Comparison of ENCODE assay signal across 12 cellular contexts in genomic region chr20:10863337-10864060, GRCh38.
DNase-seq lines count a peak whose midpoint lies in the region; ATAC-seq and TF ChIP-seq lines count a peak whose summit lies in the region.
"Had no signal": no experiment of that assay in that cellular context is flagged by ENCODE, and none has a peak within 500 bp of the region (broad histone marks: within the 10 kb centered on the region; RNA-seq: fewer than 3 reads in every experiment).

No MANE protein-coding gene starts in this region.

- H3K27ac ChIP-seq in iPS DF 6.9 (ENCODE audit: low read length) (no peak overlapping the region), thyroid gland (peak overlapping the region in 2 of 3 donors; percentile 75 to 82), endodermal cell (ENCODE audit: low read depth, low read length) (no peak overlapping the region)

- DNase-seq in HK-2 (ENCODE audit: unreplicated experiment) (peak; percentile 40), cardiac fibroblast (ENCODE audit: low read depth in 2 of 2) (peak; percentile 90 to 93), iPS DF 6.9 (ENCODE audit: low read depth, low spot score) (peak; percentile 7), thyroid gland (peak in 1 of 2 donors; percentile 27), GM13976 (ENCODE audit: low spot score) (no peak), endodermal cell (no peak)
- DNase-seq in activated CD4-positive, alpha-beta T cell treated with anti-CD3 and anti-CD28 coated beads for 4 hours = no peak
- no peak for DNase-seq in effector memory CD8-positive, alpha-beta T cell
- DNase-seq: activated CD4-positive, alpha-beta T cell treated with anti-CD3 and anti-CD28 coated beads, Interleukin-2, amount 50 U/mL, for 48 hours; dorsolateral prefrontal cortex; NCI-H774 had no signal

- TF ChIP-seq CTCF in cardiac fibroblast (IDR thresholded peaks at IDR 0.05; ENCODE audit: low read depth, low read length) = no peak
- no peak for TF ChIP-seq CTCF in thyroid gland (IDR thresholded peaks at IDR 0.05)
- TF ChIP-seq CTCF in GM13976 (IDR thresholded peaks at IDR 0.05; ENCODE audit: borderline replicate concordance, control extremely low read depth, extremely low read depth, insufficient read depth, missing control alignments) = no peak
- no peak for TF ChIP-seq CTCF in endodermal cell (conservative IDR thresholded peaks at IDR 0.05)

- H3K9me3 Mint-ChIP-seq in effector memory CD8-positive, alpha-beta T cell = peaks cover 0 to 19% of the 10 kb centered on the region in 2 donors
- no peaks in the 10 kb centered on the region for H3K9me3 Mint-ChIP-seq in endodermal cell

- no peak for TF ChIP-seq POLR2A in thyroid gland (IDR thresholded peaks at IDR 0.05)

- H3K27ac Mint-ChIP-seq in effector memory CD8-positive, alpha-beta T cell = no peak overlapping the region
- H3K27ac Mint-ChIP-seq in endodermal cell = no peak overlapping the region
- H3K27ac Mint-ChIP-seq: stimulated activated memory B cell treated with anti-CD40 and anti-IgM and Interleukin-4, amounts not matched to agents 10 μg/mL and 1 μg/mL and 100 μg/mL, for 72 hours had no signal

- in situ Hi-C loops in GM13976 (cut with MboI; ENCODE audit: low sequenced_read_pairs, unreplicated experiment) = no loop called here

- no peak for ATAC-seq in effector memory CD8-positive, alpha-beta T cell (replicated peaks)

- no peaks in the 10 kb centered on the region for H3K27me3 ChIP-seq in iPS DF 6.9 (ENCODE audit: control insufficient read depth, insufficient read depth, low read length)
- no peaks in the 10 kb centered on the region for H3K27me3 ChIP-seq in thyroid gland
- no peaks in the 10 kb centered on the region for H3K27me3 ChIP-seq in endodermal cell (ENCODE audit: control insufficient read depth, insufficient read depth, low read length, poor library complexity, severe bottlenecking)
- H3K27me3 ChIP-seq: dorsolateral prefrontal cortex had no signal

- H3K36me3 Mint-ChIP-seq in effector memory CD8-positive, alpha-beta T cell (ENCODE audit: insufficient read depth) = no peaks in the 10 kb centered on the region
- no peaks in the 10 kb centered on the region for H3K36me3 Mint-ChIP-seq in endodermal cell (ENCODE audit: low read depth)
- H3K36me3 Mint-ChIP-seq: stimulated activated memory B cell treated with anti-CD40 and anti-IgM and Interleukin-4, amounts not matched to agents 10 μg/mL and 1 μg/mL and 100 μg/mL, for 72 hours had no signal

- H3K27me3 Mint-ChIP-seq in effector memory CD8-positive, alpha-beta T cell = no peaks in the 10 kb centered on the region
- peaks cover 1% of the 10 kb centered on the region for H3K27me3 Mint-ChIP-seq in endodermal cell (ENCODE audit: insufficient read depth)
- H3K27me3 Mint-ChIP-seq: stimulated activated memory B cell treated with anti-CD40 and anti-IgM and Interleukin-4, amounts not matched to agents 10 μg/mL and 1 μg/mL and 100 μg/mL, for 72 hours had no signal

- WGBS in iPS DF 6.9 (ENCODE audit: insufficient coverage, insufficient read length) = no CpG with 5 or more reads among the region's 6 CpGs
- 47 to 65% methylated on average over 5 to 6 of the region's 6 CpGs for WGBS in thyroid gland, 2 donors
- WGBS in endodermal cell (ENCODE audit: insufficient coverage in 1 of 2, insufficient read length in 1 of 2), 2 experiments = 80 to 87% methylated on average over 1 to 5 of the region's 6 CpGs

- peaks cover 2% of the 10 kb centered on the region; the same call in 1 of the 2 replicates for H3K4me1 ChIP-seq in iPS DF 6.9 (ENCODE audit: control insufficient read depth, insufficient read depth, low read length)
- H3K4me1 ChIP-seq in thyroid gland = peaks cover 11 to 13% of the 10 kb centered on the region in 2 donors
- no peaks in the 10 kb centered on the region for H3K4me1 ChIP-seq in endodermal cell (ENCODE audit: control insufficient read depth, insufficient read depth, low read length)

- no peak overlapping the region for H3K9ac ChIP-seq in endodermal cell (ENCODE audit: extremely low read depth, low read length, poor library complexity, severe bottlenecking)

- H3K9me3 ChIP-seq in iPS DF 6.9 (ENCODE audit: control insufficient read depth, insufficient read depth, low read length) (no peaks in the 10 kb centered on the region), thyroid gland (no peaks in the 10 kb centered on the region), endodermal cell (ENCODE audit: control insufficient read depth, low read length) (no peaks in the 10 kb centered on the region)

- no peaks in the 10 kb centered on the region for H3K4me1 Mint-ChIP-seq in effector memory CD8-positive, alpha-beta T cell (ENCODE audit: low read depth in 2 of 2)
- H3K4me1 Mint-ChIP-seq in endodermal cell = no peaks in the 10 kb centered on the region
- H3K4me1 Mint-ChIP-seq: stimulated activated memory B cell treated with anti-CD40 and anti-IgM and Interleukin-4, amounts not matched to agents 10 μg/mL and 1 μg/mL and 100 μg/mL, for 72 hours had no signal

- intact Hi-C loops in thyroid gland (cut with DNase I) = no loop called here

- H3K4me3 Mint-ChIP-seq in effector memory CD8-positive, alpha-beta T cell = no peak overlapping the region
- no peak overlapping the region for H3K4me3 Mint-ChIP-seq in endodermal cell
- H3K4me3 Mint-ChIP-seq: stimulated activated memory B cell treated with anti-CD40 and anti-IgM and Interleukin-4, amounts not matched to agents 10 μg/mL and 1 μg/mL and 100 μg/mL, for 72 hours had no signal

- H3K36me3 ChIP-seq in iPS DF 6.9 (ENCODE audit: control insufficient read depth, insufficient read depth, low read length) = no peaks in the 10 kb centered on the region
- H3K36me3 ChIP-seq in thyroid gland = no peaks in the 10 kb centered on the region
- H3K36me3 ChIP-seq in endodermal cell (ENCODE audit: control insufficient read depth, insufficient read depth, low read length) = no peaks in the 10 kb centered on the region

- H3K4me3 ChIP-seq in cardiac fibroblast (replicated peaks in 1 of 2; ENCODE audit: low read depth in 2 of 2, low read length in 2 of 2) (peak overlapping the region in 1 of 2 donors; percentile 22), iPS DF 6.9 (ENCODE audit: low read length) (no peak overlapping the region), thyroid gland (replicated peaks in 1 of 3) (no peak overlapping the region), endodermal cell (ENCODE audit: low read length) (no peak overlapping the region)
- H3K4me3 ChIP-seq: dorsolateral prefrontal cortex had no signal

Comparison
In these comparisons a context has a peak if more than half of its experiments do, and no peak if none do; other contexts are left out.
1. DNase-seq: peak in HK-2 (single experiment), cardiac fibroblast (2 of 2) and iPS DF 6.9 (single experiment); none in activated CD4-positive, alpha-beta T cell treated with anti-CD3 and anti-CD28 coated beads for 4 hours (0 of 2), effector memory CD8-positive, alpha-beta T cell (0 of 3), GM13976 (single experiment) and endodermal cell (single experiment).
2. H3K27ac ChIP-seq: peak in thyroid gland (2 of 3); none in iPS DF 6.9 (single experiment) and endodermal cell (single experiment).